Comparison of ENCODE assay signal across 8 cellular contexts in the genomic region with DNA sequence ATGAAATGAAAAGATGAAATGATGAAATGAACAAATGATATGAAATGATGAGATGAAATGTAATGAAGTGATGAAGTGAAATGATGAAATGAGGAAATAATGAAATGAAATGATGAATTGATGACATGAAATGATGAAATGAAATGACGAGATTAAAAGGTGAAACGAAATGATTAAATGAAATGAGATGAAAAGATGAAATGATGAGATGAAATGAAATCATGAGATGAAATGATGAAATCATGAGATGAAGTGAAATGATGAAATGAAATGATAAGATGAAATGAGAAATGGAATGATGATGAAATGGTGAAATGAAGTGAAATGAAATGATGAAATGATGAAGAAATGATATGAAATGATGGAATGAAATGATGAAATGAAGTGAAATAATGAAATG.
DNase-seq lines count a peak whose midpoint lies in the region; ATAC-seq, FAIRE-seq and TF ChIP-seq lines count a peak whose summit lies in the region.
"Not testable (repeated sequence)": the region's sequence is repeated elsewhere in the genome, so short reads cannot be mapped to it uniquely, and the experiment has no call there.

No MANE protein-coding gene starts in this region.

- H3K36me3 ChIP-seq in GM12878 (ENCODE audit: control insufficient read depth in 2 of 2, insufficient read depth in 2 of 2, low read length in 1 of 2): not testable (repeated sequence)

- H3K27me3 Mint-ChIP-seq in T-helper 2 cell treated with Interferon-gamma antibody and Interleukin-4, amounts not matched to agents 5 μg/mL and 100 μg/mL, for 36 hours (ENCODE audit: low read depth); activated T-cell treated with anti-CD3 and anti-CD28 coated beads, Interleukin-2, amount 50 U/mL, for 72 hours (ENCODE audit: low read depth); activated naive CD4-positive, alpha-beta T cell treated with anti-CD3 and anti-CD28 coated beads, Interleukin-2, amount 50 U/mL, for 24 hours; progenitor cell of endocrine pancreas; stimulated activated naive CD8-positive, alpha-beta T cell treated with anti-CD3 and anti-CD28 coated beads, Interleukin-15, Interleukin-2, amounts not matched to agents 100 ng/mL and 50 ng/mL, for 24 hours: not testable (repeated sequence)

- TF ChIP-seq EP300 in GM12878 (IDR thresholded peaks at IDR 0.05; ENCODE audit: borderline replicate concordance in 1 of 2, control insufficient read depth in 1 of 2, low read depth in 2 of 2, low read length in 2 of 2): not testable (repeated sequence)

- not testable (repeated sequence) for H3K4me2 ChIP-seq in GM12878 (ENCODE audit: control insufficient read depth, insufficient read depth)

- TF ChIP-seq POLR2A in GM12878 (IDR thresholded peaks at IDR 0.05; ENCODE audit: low read depth, low read length): not testable (repeated sequence)

- peak; percentile 5 for FAIRE-seq in RCC 7860 (lab: Jason Lieb, UNC)
- FAIRE-seq in GM12878 (lab: Jason Lieb, UNC): not testable (repeated sequence)
- peak; percentile 53 for FAIRE-seq in endometrium (lab: Jason Lieb, UNC)

- H3K4me1 Mint-ChIP-seq in T-helper 2 cell treated with Interferon-gamma antibody and Interleukin-4, amounts not matched to agents 5 μg/mL and 100 μg/mL, for 36 hours (ENCODE audit: low read depth); activated T-cell treated with anti-CD3 and anti-CD28 coated beads, Interleukin-2, amount 50 U/mL, for 72 hours (ENCODE audit: low read depth); activated naive CD4-positive, alpha-beta T cell treated with anti-CD3 and anti-CD28 coated beads, Interleukin-2, amount 50 U/mL, for 24 hours; progenitor cell of endocrine pancreas (ENCODE audit: low read depth); stimulated activated naive CD8-positive, alpha-beta T cell treated with anti-CD3 and anti-CD28 coated beads, Interleukin-15, Interleukin-2, amounts not matched to agents 100 ng/mL and 50 ng/mL, for 24 hours (ENCODE audit: low read depth): not testable (repeated sequence)

- SMC1A ChIA-PET in GM12878 (lab: Charles Lee; ENCODE audit: uncharacterized antibody, unreplicated experiment): not testable (repeated sequence)

- not testable (repeated sequence) for BruUV-seq in GM12878 (replicated peaks; lab: Mats Ljungman, UMichigan)

- RAD21 ChIA-PET in GM12878 (lab: Charles Lee; ENCODE audit: unreplicated experiment): not testable (repeated sequence)

- not testable (repeated sequence) for TF ChIP-seq RAD21 in GM12878 (IDR thresholded peaks at IDR 0.05; ENCODE audit: insufficient read depth, low read depth, low read length)

- H3K9me3 Mint-ChIP-seq in T-helper 2 cell treated with Interferon-gamma antibody and Interleukin-4, amounts not matched to agents 5 μg/mL and 100 μg/mL, for 36 hours: peaks cover 15% of the 10 kb centered on the region
- H3K9me3 Mint-ChIP-seq in activated T-cell treated with anti-CD3 and anti-CD28 coated beads, Interleukin-2, amount 50 U/mL, for 72 hours; progenitor cell of endocrine pancreas (ENCODE audit: low read depth): not testable (repeated sequence)
- peaks cover 10% of the 10 kb centered on the region for H3K9me3 Mint-ChIP-seq in activated naive CD4-positive, alpha-beta T cell treated with anti-CD3 and anti-CD28 coated beads, Interleukin-2, amount 50 U/mL, for 24 hours
- H3K9me3 Mint-ChIP-seq in stimulated activated naive CD8-positive, alpha-beta T cell treated with anti-CD3 and anti-CD28 coated beads, Interleukin-15, Interleukin-2, amounts not matched to agents 100 ng/mL and 50 ng/mL, for 24 hours: peaks cover 13% of the 10 kb centered on the region

- not testable (repeated sequence) for H2AFZ ChIP-seq in GM12878 (ENCODE audit: control insufficient read depth, low read depth, low read length)

- WGBS in GM12878 (ENCODE audit: insufficient coverage, insufficient replicate concordance, low lambda C conversion rate, missing lambda C conversion rate): 7% methylated on average over 2 of the region's 2 CpGs

- intact Hi-C loops in GM12878 (cut with micrococcal nuclease; ENCODE audit: unreplicated experiment): not testable (repeated sequence)

- not testable (repeated sequence) for H3K79me2 ChIP-seq in GM12878 (ENCODE audit: control insufficient read depth, insufficient read depth, low read length)

- not testable (repeated sequence) for TF ChIP-seq CTCF in GM12878 (IDR thresholded peaks at IDR 0.05 in 2 of 3, conservative IDR thresholded peaks at IDR 0.05 in 1 of 3; ENCODE audit: control insufficient read depth in 2 of 3, extremely low read depth in 1 of 3, insufficient read depth in 1 of 3, low read depth in 3 of 3, low read length in 3 of 3); progenitor cell of endocrine pancreas (IDR thresholded peaks at IDR 0.05; ENCODE audit: unreplicated experiment)

- not testable (repeated sequence) for H3K4me1 ChIP-seq in GM12878 (ENCODE audit: control insufficient read depth, insufficient read depth, low read length)

- not testable (repeated sequence) for H3K27ac ChIP-seq in GM12878 (ENCODE audit: control insufficient read depth, insufficient read depth)

- not testable (repeated sequence) for DNase-seq in RCC 7860 (ENCODE audit: low spot score); T-helper 2 cell treated with Interferon-gamma antibody and Interleukin-4, amounts not matched to agents 5 μg/mL and 100 μg/mL, for 36 hours (ENCODE audit: low spot score); activated T-cell treated with anti-CD3 and anti-CD28 coated beads, Interleukin-2, amount 50 U/mL, for 72 hours; GM12878 (ENCODE audit: low read depth, low spot score); progenitor cell of endocrine pancreas (ENCODE audit: low spot score, unreplicated experiment)

- not testable (repeated sequence) for H4K20me1 ChIP-seq in GM12878 (ENCODE audit: control insufficient read depth, insufficient read depth)

- POLR2A ChIA-PET in GM12878 (lab: Charles Lee): not testable (repeated sequence)

- H3K4me3 Mint-ChIP-seq in T-helper 2 cell treated with Interferon-gamma antibody and Interleukin-4, amounts not matched to agents 5 μg/mL and 100 μg/mL, for 36 hours; activated T-cell treated with anti-CD3 and anti-CD28 coated beads, Interleukin-2, amount 50 U/mL, for 72 hours; activated naive CD4-positive, alpha-beta T cell treated with anti-CD3 and anti-CD28 coated beads, Interleukin-2, amount 50 U/mL, for 24 hours; progenitor cell of endocrine pancreas (ENCODE audit: low read depth); stimulated activated naive CD8-positive, alpha-beta T cell treated with anti-CD3 and anti-CD28 coated beads, Interleukin-15, Interleukin-2, amounts not matched to agents 100 ng/mL and 50 ng/mL, for 24 hours: not testable (repeated sequence)

- H3K27me3 ChIP-seq in GM12878 (replicated peaks in 1 of 2; ENCODE audit: control insufficient read depth in 2 of 2, insufficient read depth in 2 of 2, low read length in 1 of 2): not testable (repeated sequence)

- not testable (repeated sequence) for H3K9me3 ChIP-seq in GM12878 (replicated peaks; ENCODE audit: control insufficient read depth, insufficient read depth, low read length)

- not testable (repeated sequence) for H3K4me3 ChIP-seq in GM12878

- CTCF ChIA-PET in GM12878 (lab: Yijun Ruan, JAX): not testable (repeated sequence)

- not testable (repeated sequence) for ATAC-seq in activated T-cell treated with anti-CD3 and anti-CD28 coated beads, Interleukin-2, amount 50 U/mL, for 72 hours (replicated peaks in 1 of 2); GM12878

- H3K36me3 Mint-ChIP-seq in T-helper 2 cell treated with Interferon-gamma antibody and Interleukin-4, amounts not matched to agents 5 μg/mL and 100 μg/mL, for 36 hours (ENCODE audit: low read depth); activated T-cell treated with anti-CD3 and anti-CD28 coated beads, Interleukin-2, amount 50 U/mL, for 72 hours (ENCODE audit: insufficient read depth in 2 of 2); activated naive CD4-positive, alpha-beta T cell treated with anti-CD3 and anti-CD28 coated beads, Interleukin-2, amount 50 U/mL, for 24 hours; progenitor cell of endocrine pancreas (ENCODE audit: insufficient read depth); stimulated activated naive CD8-positive, alpha-beta T cell treated with anti-CD3 and anti-CD28 coated beads, Interleukin-15, Interleukin-2, amounts not matched to agents 100 ng/mL and 50 ng/mL, for 24 hours (ENCODE audit: low read depth): not testable (repeated sequence)

- peak overlapping the region; percentile 58 for H3K27ac Mint-ChIP-seq in T-helper 2 cell treated with Interferon-gamma antibody and Interleukin-4, amounts not matched to agents 5 μg/mL and 100 μg/mL, for 36 hours
- peak overlapping the region; percentile 16 for H3K27ac Mint-ChIP-seq in activated T-cell treated with anti-CD3 and anti-CD28 coated beads, Interleukin-2, amount 50 U/mL, for 72 hours
- H3K27ac Mint-ChIP-seq in activated naive CD4-positive, alpha-beta T cell treated with anti-CD3 and anti-CD28 coated beads, Interleukin-2, amount 50 U/mL, for 24 hours: peak overlapping the region; percentile 24
- H3K27ac Mint-ChIP-seq in progenitor cell of endocrine pancreas: peak overlapping the region; percentile 22
- peak overlapping the region; percentile 76 for H3K27ac Mint-ChIP-seq in stimulated activated naive CD8-positive, alpha-beta T cell treated with anti-CD3 and anti-CD28 coated beads, Interleukin-15, Interleukin-2, amounts not matched to agents 100 ng/mL and 50 ng/mL, for 24 hours

- H3K9ac ChIP-seq in GM12878 (ENCODE audit: control insufficient read depth, insufficient read depth, low read length): not testable (repeated sequence)

- in situ Hi-C loops in GM12878 (cut with MboI): not testable (repeated sequence)

TF ChIP-seq in GM12878, 131 proteins besides CTCF, POLR2A, EP300 and RAD21:
- TF ChIP-seq ZNF24 (IDR thresholded peaks at IDR 0.05): peak; percentile 94
TF ChIP-seq in GM12878: peak in this region for 1; not testable (repeated sequence) for 130.

Comparison
In these comparisons a context has a peak if more than half of its experiments do, and no peak if none do; other contexts are left out.
1. H3K27ac Mint-ChIP-seq: peak in every context shown above with its lines; median percentile 76 in stimulated activated naive CD8-positive, alpha-beta T cell treated with anti-CD3 and anti-CD28 coated beads, Interleukin-15, Interleukin-2, amounts not matched to agents 100 ng/mL and 50 ng/mL, for 24 hours; 58 in T-helper 2 cell treated with Interferon-gamma antibody and Interleukin-4, amounts not matched to agents 5 μg/mL and 100 μg/mL, for 36 hours; 24 in activated naive CD4-positive, alpha-beta T cell treated with anti-CD3 and anti-CD28 coated beads, Interleukin-2, amount 50 U/mL, for 24 hours; 22 in progenitor cell of endocrine pancreas; 16 in activated T-cell treated with anti-CD3 and anti-CD28 coated beads, Interleukin-2, amount 50 U/mL, for 72 hours.